In the genomic region with DNA sequence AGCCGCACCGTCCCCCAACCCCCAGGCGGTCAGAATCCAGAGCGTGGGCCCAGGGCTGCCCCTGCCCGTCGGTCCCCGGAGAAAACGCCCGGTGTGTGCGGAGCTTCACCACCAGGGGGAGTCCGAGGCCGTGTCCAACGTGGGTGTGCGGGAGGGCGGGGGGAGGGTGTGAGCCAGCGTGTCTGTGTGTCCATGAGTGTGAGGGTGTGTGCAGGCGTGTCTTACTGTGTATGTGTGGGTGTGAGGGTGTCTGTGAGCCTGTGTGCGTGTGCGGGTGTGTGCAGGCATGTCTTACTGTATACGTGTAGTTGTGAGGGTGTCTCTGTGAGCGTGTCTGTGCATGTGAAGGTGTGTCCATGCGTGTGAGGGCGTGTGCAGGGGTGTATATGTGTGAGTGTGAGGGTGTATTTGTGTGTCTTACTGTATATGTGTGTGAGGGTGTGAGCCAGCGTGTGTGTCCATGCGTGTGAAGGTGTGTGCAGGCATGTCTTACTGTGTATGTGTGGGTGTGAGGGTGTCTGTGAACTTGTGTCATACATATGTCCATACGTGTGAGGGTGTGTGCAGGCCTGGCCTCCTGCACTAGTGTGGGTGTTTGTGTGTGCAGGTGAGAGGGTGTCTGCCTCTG, we compare ENCODE assay signal across 8 cellular contexts. TPM values are rescaled to one million over a fixed set of nuclear protein-coding genes. Genes with fewer than 3 reads are reported as not detected.
A peak's percentile ranks its signal among the peaks of the same experiment; 100 is the strongest.
DNase-seq lines count a peak whose midpoint lies in the region; ATAC-seq and TF ChIP-seq lines count a peak whose summit lies in the region.

No MANE protein-coding gene starts in this region.

- TF ChIP-seq CTCF in GM12872 (IDR thresholded peaks at IDR 0.05; ENCODE audit: insufficient read depth, low read depth, low read length) (peak; percentile 87), WERI-Rb-1 (IDR thresholded peaks at IDR 0.05; ENCODE audit: low read depth, low read length) (peak; percentile 89), body of pancreas (IDR thresholded peaks at IDR 0.05) (peak; percentile 74 to 91 (median 86))

- no peak for TF ChIP-seq POLR2A in body of pancreas (IDR thresholded peaks at IDR 0.05)

- ATAC-seq in body of pancreas (peak; percentile 80), GM18867 (IDR thresholded peaks at IDR 0.05; ENCODE audit: unreplicated experiment) (no peak), HG03159 (IDR thresholded peaks at IDR 0.05; ENCODE audit: unreplicated experiment) (no peak)

- no peaks in the 10 kb centered on the region for H3K9me3 ChIP-seq in WERI-Rb-1 (ENCODE audit: severe bottlenecking)
- no peaks in the 10 kb centered on the region for H3K9me3 ChIP-seq in body of pancreas
- H3K9me3 ChIP-seq in iPS-18c (ENCODE audit: control insufficient read depth, insufficient read depth, low read length), result no peaks in the 10 kb centered on the region

- intact Hi-C loops in body of pancreas (cut with DNase I), result loop anchor here (5.0 to 10.0 kb wide), 2 partner anchors 117 to 284 kb away; no protein-coding TSS in a partner anchor

- no peaks in the 10 kb centered on the region for H3K36me3 ChIP-seq in WERI-Rb-1
- no peaks in the 10 kb centered on the region for H3K36me3 ChIP-seq in body of pancreas (replicated peaks in 1 of 2; ENCODE audit: insufficient read depth in 1 of 2, low read depth in 2 of 2)

- DNase-seq in NCI-H128 (lab: John Stamatoyannopoulos, UW; ENCODE audit: unreplicated experiment) (peak; percentile 19), WERI-Rb-1 (peak; percentile 84), body of pancreas (peak; percentile 71 to 80 (median 76))
- peak; percentile 65 to 74 for DNase-seq in stimulated activated CD4-positive, alpha-beta T cell treated with anti-CD3 and anti-CD28 coated beads, Interleukin-15, amount 100 ng/mL, for 1 hour (ENCODE audit: low read depth in 1 of 2, low spot score in 1 of 2)

- H3K27me3 ChIP-seq in WERI-Rb-1 (ENCODE audit: insufficient read depth, low read depth, severe bottlenecking) (no peaks in the 10 kb centered on the region), body of pancreas (peaks cover 0 to 8% of the 10 kb centered on the region in 2 donors)

- peaks cover 20% of the 10 kb centered on the region for H3K4me1 ChIP-seq in body of pancreas

- peak overlapping the region; percentile 14; the same call in 1 of the 2 replicates for H3K27ac ChIP-seq in WERI-Rb-1
- no peak overlapping the region for H3K27ac ChIP-seq in body of pancreas

- WGBS in body of pancreas, 2 donors, result 19 to 20% methylated on average over 23 to 26 of the region's 26 CpGs

- H3K4me3 ChIP-seq in WERI-Rb-1 (ENCODE audit: low read depth, low read length) (no peak overlapping the region), body of pancreas (no peak overlapping the region), iPS-18c (ENCODE audit: insufficient read depth, low read depth, low read length) (peak overlapping the region; percentile 1; the same call in 1 of the 2 replicates)

RNA-seq across cellular contexts. Expression of a gene that starts 24.6 kb away (rescaled TPM):
- total RNA-seq in body of pancreas, result not detected

Comparison
In these comparisons a context has a peak if more than half of its experiments do, and no peak if none do; other contexts are left out.
1. DNase-seq: peak in every context shown above with its lines; median percentile 84 in WERI-Rb-1; 76 in body of pancreas; 70 in stimulated activated CD4-positive, alpha-beta T cell treated with anti-CD3 and anti-CD28 coated beads, Interleukin-15, amount 100 ng/mL, for 1 hour; 19 in NCI-H128.